ENCODE assay signal across 8 cellular contexts in the genomic region with DNA sequence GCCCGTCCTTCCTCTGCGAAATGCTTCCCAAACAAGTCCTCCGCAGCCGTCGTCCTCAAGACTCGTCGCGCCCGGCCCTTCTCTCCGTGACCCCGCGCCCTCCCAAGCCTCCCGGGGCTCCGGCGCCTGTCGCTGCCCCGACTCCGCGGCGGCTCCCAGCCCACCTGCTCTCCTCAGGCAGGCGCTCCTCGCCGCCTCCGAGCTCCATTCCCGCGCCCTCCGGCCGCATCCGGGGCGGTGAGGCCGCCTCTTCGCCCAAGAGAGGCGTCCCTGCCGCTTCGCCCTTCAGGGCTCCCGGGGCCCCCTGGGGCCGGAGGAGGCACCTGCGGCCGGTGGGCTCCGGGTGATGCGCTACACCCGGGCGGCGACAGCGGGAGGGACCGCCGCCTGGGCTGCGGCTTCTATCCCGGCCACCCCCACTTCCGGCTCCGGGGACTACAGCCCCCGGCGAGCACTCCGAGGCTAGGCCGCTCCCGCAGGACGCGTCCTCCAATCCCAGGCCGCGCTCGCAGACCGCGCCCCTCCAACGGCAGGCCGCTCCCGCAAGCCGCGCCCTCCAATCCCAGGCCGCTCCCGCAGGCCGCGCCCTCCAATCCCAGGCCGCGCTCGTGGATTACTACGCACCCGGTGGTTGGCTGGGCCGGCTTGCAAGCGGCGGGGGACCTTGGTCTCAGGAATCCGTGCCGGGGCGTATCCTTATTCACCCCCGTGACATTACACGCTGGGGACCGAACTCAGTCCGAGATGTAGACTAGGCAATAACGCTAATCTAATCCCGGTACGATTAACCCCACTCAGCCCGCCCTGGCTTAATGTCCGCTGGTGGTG. TPM values are rescaled to one million over a fixed set of nuclear protein-coding genes. Genes with fewer than 3 reads are reported as not detected.
DNase-seq lines count a peak whose midpoint lies in the region; ATAC-seq and TF ChIP-seq lines count a peak whose summit lies in the region.

Gene RUBCN, minus strand, starts transcription at position 414 of the 828 bp plus-strand sequence. Its CDS starts 185 bp downstream, at position 229.

- peaks cover 35% of the 10 kb centered on the region for H3K4me1 Mint-ChIP-seq in activated naive CD4-positive, alpha-beta T cell treated with anti-CD3 and anti-CD28 coated beads, Interleukin-2, amount 50 U/mL, for 24 hours

- ATAC-seq in HG02610 (IDR thresholded peaks at IDR 0.05; ENCODE audit: unreplicated experiment), result peak; percentile 82
- ATAC-seq in SK-N-SH treated with all-trans-retinoic acid at 6 μM for 48 hours, result peak; percentile 99

- peaks cover 21% of the 10 kb centered on the region for H3K4me1 ChIP-seq in suprapubic skin

- H3K27me3 Mint-ChIP-seq in activated naive CD4-positive, alpha-beta T cell treated with anti-CD3 and anti-CD28 coated beads, Interleukin-2, amount 50 U/mL, for 24 hours, result no peaks in the 10 kb centered on the region

- H3K9me3 Mint-ChIP-seq in activated naive CD4-positive, alpha-beta T cell treated with anti-CD3 and anti-CD28 coated beads, Interleukin-2, amount 50 U/mL, for 24 hours, result no peaks in the 10 kb centered on the region

- no peaks in the 10 kb centered on the region for H3K36me3 Mint-ChIP-seq in activated naive CD4-positive, alpha-beta T cell treated with anti-CD3 and anti-CD28 coated beads, Interleukin-2, amount 50 U/mL, for 24 hours

- TF ChIP-seq POLR2A in suprapubic skin (IDR thresholded peaks at IDR 0.05), result peak in 1 of 2 donors; percentile 47

- peak within 1 kb of the TSS; percentile 93 for H3K4me3 ChIP-seq in suprapubic skin

- H3K27me3 ChIP-seq in suprapubic skin, result no peaks in the 10 kb centered on the region

- CTCF ChIA-PET in GM10248 (lab: Yijun Ruan, JAX), result interaction anchor here (1.0 to 2.2 kb wide), 4 partner anchors 10 to 24 kb away, joined by 4 to 5 read pairs (median 4); partner anchors contain the start of gene FYTTD1

- no peaks in the 10 kb centered on the region for H3K36me3 ChIP-seq in suprapubic skin

- TF ChIP-seq EP300 in suprapubic skin (IDR thresholded peaks at IDR 0.05), result no peak

- WGBS in suprapubic skin, result 0% methylated on average over 26 of the region's 92 CpGs

- no peak for TF ChIP-seq CTCF in GM10248 (IDR thresholded peaks at IDR 0.05; ENCODE audit: control extremely low read depth, extremely low read depth, low read depth, missing control alignments)
- no peak for TF ChIP-seq CTCF in suprapubic skin (IDR thresholded peaks at IDR 0.05)

- peak within 1 kb of the TSS; percentile 78 for H3K27ac ChIP-seq in suprapubic skin

- peak within 1 kb of the TSS; percentile 93 for H3K27ac Mint-ChIP-seq in activated naive CD4-positive, alpha-beta T cell treated with anti-CD3 and anti-CD28 coated beads, Interleukin-2, amount 50 U/mL, for 24 hours

- DNase-seq in GM10248 (ENCODE audit: extremely low spot score) (peak; percentile 94), NCI-H1092 treated with DMSO at 0.1 percent for 48 hours (lab: John Stamatoyannopoulos, UW) (peak; percentile 95), glomerular endothelial cell (ENCODE audit: extremely low read depth, low read depth, low spot score) (no peak), occipital lobe (lab: John Stamatoyannopoulos, UW) (peak; percentile 98), suprapubic skin (ENCODE audit: low spot score in 2 of 2) (peak; percentile 98)

- H3K9me3 ChIP-seq in suprapubic skin, result no peaks in the 10 kb centered on the region

- POLR2A ChIA-PET in GM10248 (lab: Yijun Ruan, JAX), result interaction anchor here (0.8 to 1.8 kb wide), 2 partner anchors 12 to 266 kb away, joined by 4 to 6 read pairs; no protein-coding TSS in a partner anchor

- H3K4me3 Mint-ChIP-seq in activated naive CD4-positive, alpha-beta T cell treated with anti-CD3 and anti-CD28 coated beads, Interleukin-2, amount 50 U/mL, for 24 hours, result peak within 1 kb of the TSS; percentile 97

TF ChIP-seq in SK-N-SH treated with all-trans-retinoic acid at 6 μM for 48 hours, 23 proteins besides CTCF, POLR2A, EP300 and RAD21:
- TF ChIP-seq ZC3H10 (CRISPR knock-in tag; IDR thresholded peaks at IDR 0.05), result no peak

RNA-seq across cellular contexts. Expression of gene RUBCN, which starts in this region (rescaled TPM):
- total RNA-seq in glomerular endothelial cell (34.9 and 53.6 TPM in 2 replicates), occipital lobe (29.3 TPM), suprapubic skin (10 to 100 TPM; 41.8 to 70.2 (median 48.4) TPM)
